Comparison of ENCODE assay signal across 1 cellular context in the genomic region with DNA sequence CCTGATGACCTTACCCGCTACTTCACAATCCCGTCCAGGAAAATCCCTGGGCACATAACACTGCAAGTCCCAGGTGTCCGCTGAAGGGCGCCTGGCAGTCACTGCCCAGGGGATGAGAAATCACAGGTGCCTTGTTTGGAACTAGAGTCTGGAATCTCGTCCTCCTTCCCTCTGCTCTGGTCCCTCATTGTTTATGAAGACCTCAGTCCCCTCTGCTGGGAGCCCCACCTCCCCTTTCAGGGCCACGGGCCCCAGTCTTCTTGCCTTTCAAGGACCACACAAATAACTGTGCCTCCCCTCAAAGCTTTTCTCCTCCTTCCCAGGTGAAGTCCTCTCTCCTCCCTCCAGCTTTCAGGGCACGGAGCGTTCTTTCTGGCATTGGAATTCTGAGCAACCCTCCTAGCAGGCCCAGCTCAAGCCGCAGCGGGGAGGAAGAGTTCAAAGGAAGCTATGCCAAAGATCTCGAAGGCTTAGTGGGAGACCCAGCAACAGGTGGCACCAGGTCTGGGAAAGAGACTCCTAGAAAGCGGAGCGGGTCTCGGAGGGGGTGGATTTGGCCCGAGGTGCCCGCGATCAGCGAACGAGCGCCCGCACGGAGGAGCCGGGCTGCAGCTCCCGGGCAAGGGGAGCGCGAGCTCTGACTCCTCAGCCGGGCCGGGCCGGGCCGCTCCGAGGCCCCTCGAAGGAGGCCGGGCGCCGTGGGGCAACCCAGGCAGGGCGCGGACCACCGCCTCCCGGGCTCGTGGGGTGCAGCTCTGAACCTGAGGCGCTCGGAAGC.
TF ChIP-seq lines count a peak whose summit lies in the region.

No MANE protein-coding gene starts in this region.

TF ChIP-seq in GM23338, 12 proteins besides CTCF, POLR2A, EP300 and RAD21:
- TF ChIP-seq, protein P1, sequence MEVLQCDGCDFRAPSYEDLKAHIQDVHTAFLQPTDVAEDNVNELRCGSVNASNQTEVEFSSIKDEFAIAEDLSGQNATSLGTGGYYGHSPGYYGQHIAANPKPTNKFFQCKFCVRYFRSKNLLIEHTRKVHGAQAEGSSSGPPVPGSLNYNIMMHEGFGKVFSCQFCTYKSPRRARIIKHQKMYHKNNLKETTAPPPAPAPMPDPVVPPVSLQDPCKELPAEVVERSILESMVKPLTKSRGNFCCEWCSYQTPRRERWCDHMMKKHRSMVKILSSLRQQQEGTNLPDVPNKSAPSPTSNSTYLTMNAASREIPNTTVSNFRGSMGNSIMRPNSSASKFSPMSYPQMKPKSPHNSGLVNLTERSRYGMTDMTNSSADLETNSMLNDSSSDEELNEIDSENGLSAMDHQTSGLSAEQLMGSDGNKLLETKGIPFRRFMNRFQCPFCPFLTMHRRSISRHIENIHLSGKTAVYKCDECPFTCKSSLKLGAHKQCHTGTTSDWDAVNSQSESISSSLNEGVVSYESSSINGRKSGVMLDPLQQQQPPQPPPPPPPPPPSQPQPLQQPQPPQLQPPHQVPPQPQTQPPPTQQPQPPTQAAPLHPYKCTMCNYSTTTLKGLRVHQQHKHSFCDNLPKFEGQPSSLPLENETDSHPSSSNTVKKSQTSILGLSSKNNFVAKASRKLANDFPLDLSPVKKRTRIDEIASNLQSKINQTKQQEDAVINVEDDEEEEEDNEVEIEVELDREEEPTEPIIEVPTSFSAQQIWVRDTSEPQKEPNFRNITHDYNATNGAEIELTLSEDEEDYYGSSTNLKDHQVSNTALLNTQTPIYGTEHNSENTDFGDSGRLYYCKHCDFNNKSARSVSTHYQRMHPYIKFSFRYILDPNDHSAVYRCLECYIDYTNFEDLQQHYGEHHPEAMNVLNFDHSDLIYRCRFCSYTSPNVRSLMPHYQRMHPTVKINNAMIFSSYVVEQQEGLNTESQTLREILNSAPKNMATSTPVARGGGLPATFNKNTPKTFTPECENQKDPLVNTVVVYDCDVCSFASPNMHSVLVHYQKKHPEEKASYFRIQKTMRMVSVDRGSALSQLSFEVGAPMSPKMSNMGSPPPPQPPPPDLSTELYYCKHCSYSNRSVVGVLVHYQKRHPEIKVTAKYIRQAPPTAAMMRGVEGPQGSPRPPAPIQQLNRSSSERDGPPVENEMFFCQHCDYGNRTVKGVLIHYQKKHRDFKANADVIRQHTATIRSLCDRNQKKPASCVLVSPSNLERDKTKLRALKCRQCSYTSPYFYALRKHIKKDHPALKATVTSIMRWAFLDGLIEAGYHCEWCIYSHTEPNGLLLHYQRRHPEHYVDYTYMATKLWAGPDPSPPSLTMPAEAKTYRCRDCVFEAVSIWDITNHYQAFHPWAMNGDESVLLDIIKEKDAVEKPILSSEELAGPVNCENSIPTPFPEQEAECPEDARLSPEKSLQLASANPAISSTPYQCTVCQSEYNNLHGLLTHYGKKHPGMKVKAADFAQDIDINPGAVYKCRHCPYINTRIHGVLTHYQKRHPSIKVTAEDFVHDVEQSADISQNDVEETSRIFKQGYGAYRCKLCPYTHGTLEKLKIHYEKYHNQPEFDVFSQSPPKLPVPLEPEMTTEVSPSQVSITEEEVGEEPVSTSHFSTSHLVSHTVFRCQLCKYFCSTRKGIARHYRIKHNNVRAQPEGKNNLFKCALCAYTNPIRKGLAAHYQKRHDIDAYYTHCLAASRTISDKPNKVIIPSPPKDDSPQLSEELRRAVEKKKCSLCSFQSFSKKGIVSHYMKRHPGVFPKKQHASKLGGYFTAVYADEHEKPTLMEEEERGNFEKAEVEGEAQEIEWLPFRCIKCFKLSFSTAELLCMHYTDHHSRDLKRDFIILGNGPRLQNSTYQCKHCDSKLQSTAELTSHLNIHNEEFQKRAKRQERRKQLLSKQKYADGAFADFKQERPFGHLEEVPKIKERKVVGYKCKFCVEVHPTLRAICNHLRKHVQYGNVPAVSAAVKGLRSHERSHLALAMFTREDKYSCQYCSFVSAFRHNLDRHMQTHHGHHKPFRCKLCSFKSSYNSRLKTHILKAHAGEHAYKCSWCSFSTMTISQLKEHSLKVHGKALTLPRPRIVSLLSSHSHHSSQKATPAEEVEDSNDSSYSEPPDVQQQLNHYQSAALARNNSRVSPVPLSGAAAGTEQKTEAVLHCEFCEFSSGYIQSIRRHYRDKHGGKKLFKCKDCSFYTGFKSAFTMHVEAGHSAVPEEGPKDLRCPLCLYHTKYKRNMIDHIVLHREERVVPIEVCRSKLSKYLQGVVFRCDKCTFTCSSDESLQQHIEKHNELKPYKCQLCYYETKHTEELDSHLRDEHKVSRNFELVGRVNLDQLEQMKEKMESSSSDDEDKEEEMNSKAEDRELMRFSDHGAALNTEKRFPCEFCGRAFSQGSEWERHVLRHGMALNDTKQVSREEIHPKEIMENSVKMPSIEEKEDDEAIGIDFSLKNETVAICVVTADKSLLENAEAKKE (CRISPR knock-in tag; IDR thresholded peaks at IDR 0.05): 0 out of 2 replicates have a peak, but pooled peaks have one; percentile 33
TF ChIP-seq in GM23338: peak in this region for 1; not testable (repeated sequence) for 11.
